9 cellular contexts compared by ENCODE assay signal in genomic region chr1:9630331-9631081, GRCh38. TPM values are rescaled to one million over a fixed set of nuclear protein-coding genes. Genes with fewer than 3 reads are reported as not detected.
DNase-seq lines count a peak whose midpoint lies in the region; ATAC-seq and TF ChIP-seq lines count a peak whose summit lies in the region.
"Had no signal": no experiment of that assay in that cellular context is flagged by ENCODE, and none has a peak within 500 bp of the region (broad histone marks: within the 10 kb centered on the region; RNA-seq: fewer than 3 reads in every experiment).

No MANE protein-coding gene starts in this region.

- H3K4me2 ChIP-seq in OCI-LY3 (ENCODE audit: low read length), result peak overlapping the region; percentile 100

- H4K20me1 ChIP-seq in OCI-LY3 (ENCODE audit: insufficient read depth, low read length), result no peaks in the 10 kb centered on the region

- ATAC-seq in activated naive CD8-positive, alpha-beta T cell treated with anti-CD3 and anti-CD28 coated beads, Interleukin-2, amount 10 ng/mL, durations not matched to agents 7 days and 5 days (ENCODE audit: low read depth), result no peak
- ATAC-seq in esophagus mucosa, result no peak

- H3K27ac ChIP-seq in OCI-LY3 (ENCODE audit: low read length), result peak overlapping the region; percentile 95
- H3K27ac ChIP-seq in skin epidermis, result peak overlapping the region in 15 of 21 experiments; percentile 24 to 94 (median 75)

- H3K36me3 Mint-ChIP-seq in activated naive CD8-positive, alpha-beta T cell treated with anti-CD3 and anti-CD28 coated beads, Interleukin-2, amount 10 ng/mL, durations not matched to agents 7 days and 5 days, result peaks cover 49% of the 10 kb centered on the region

- no peaks in the 10 kb centered on the region for H3K9me3 Mint-ChIP-seq in activated naive CD8-positive, alpha-beta T cell treated with anti-CD3 and anti-CD28 coated beads, Interleukin-2, amount 10 ng/mL, durations not matched to agents 7 days and 5 days

- H3K4me3 Mint-ChIP-seq in activated naive CD8-positive, alpha-beta T cell treated with anti-CD3 and anti-CD28 coated beads, Interleukin-2, amount 10 ng/mL, durations not matched to agents 7 days and 5 days, result peak overlapping the region; percentile 92

- H3K4me3 ChIP-seq in OCI-LY3 (ENCODE audit: low read length) (peak overlapping the region; percentile 93), skin epidermis (peak overlapping the region in 5 of 7 experiments; percentile 3 to 25 (median 20)), lower leg skin (ENCODE audit: low read depth, poor library complexity, severe bottlenecking) (no peak overlapping the region)
- H3K4me3 ChIP-seq: adrenal gland had no signal

- TF ChIP-seq CTCF in OCI-LY3 (IDR thresholded peaks at IDR 0.05; ENCODE audit: low read depth, low read length) (no peak), lower leg skin (IDR thresholded peaks at IDR 0.05) (no peak)

- peaks cover 27% of the 10 kb centered on the region for H3K79me2 ChIP-seq in OCI-LY3 (ENCODE audit: low read length)

- H2AFZ ChIP-seq in OCI-LY3 (ENCODE audit: low read depth, low read length), result no peak overlapping the region

- DNase-seq in SKM-1 (lab: John Stamatoyannopoulos, UW; ENCODE audit: unreplicated experiment) (peak; percentile 24), SKM-1 treated with dmso at 0.1 percent for 144 hours (lab: John Stamatoyannopoulos, UW; ENCODE audit: unreplicated experiment) (no peak), lower leg skin (ENCODE audit: low spot score in 2 of 2) (no peak), NCI-H1417 treated with DMSO at 0.1 percent for 48 hours (lab: John Stamatoyannopoulos, UW) (no peak)
- DNase-seq in activated naive CD8-positive, alpha-beta T cell treated with anti-CD3 and anti-CD28 coated beads, Interleukin-2, amount 10 ng/mL, durations not matched to agents 7 days and 5 days, result peak; percentile 51

- peaks cover 48% of the 10 kb centered on the region for H3K4me1 ChIP-seq in OCI-LY3 (ENCODE audit: low read length)
- H3K4me1 ChIP-seq: adrenal gland had no signal

- POLR2A ChIA-PET in activated naive CD8-positive, alpha-beta T cell treated with anti-CD3 and anti-CD28 coated beads, Interleukin-2, amount 10 ng/mL, durations not matched to agents 7 days and 5 days (lab: Charles Lee), result interaction anchor here (0.6 to 22.8 kb wide), 10 partner anchors 11 to 100 kb away, joined by 3 to 623 read pairs (median 6); partner anchors contain the start of gene PIK3CD

- H3K4me1 Mint-ChIP-seq in activated naive CD8-positive, alpha-beta T cell treated with anti-CD3 and anti-CD28 coated beads, Interleukin-2, amount 10 ng/mL, durations not matched to agents 7 days and 5 days, result peaks cover 55% of the 10 kb centered on the region

- no peaks in the 10 kb centered on the region for H3K9me3 ChIP-seq in OCI-LY3 (ENCODE audit: insufficient read depth, low read length)
- H3K9me3 ChIP-seq: adrenal gland had no signal

- H3K36me3 ChIP-seq in OCI-LY3 (replicated peaks; ENCODE audit: low read depth, low read length), result peaks cover 35% of the 10 kb centered on the region
- H3K36me3 ChIP-seq: adrenal gland had no signal

- WGBS in lower leg skin, 2 donors, result 72 to 82% methylated on average over 8 of the region's 8 CpGs

- no peak for TF ChIP-seq POLR2A in lower leg skin (IDR thresholded peaks at IDR 0.05)

- no peaks in the 10 kb centered on the region for H3K27me3 Mint-ChIP-seq in activated naive CD8-positive, alpha-beta T cell treated with anti-CD3 and anti-CD28 coated beads, Interleukin-2, amount 10 ng/mL, durations not matched to agents 7 days and 5 days

- intact Hi-C loops in lower leg skin (cut with DNase I; ENCODE audit: low total_unique reads), result no loop called here

- peak overlapping the region; percentile 99 for H3K9ac ChIP-seq in OCI-LY3 (ENCODE audit: low read length)

- peak overlapping the region; percentile 97 for H3K27ac Mint-ChIP-seq in activated naive CD8-positive, alpha-beta T cell treated with anti-CD3 and anti-CD28 coated beads, Interleukin-2, amount 10 ng/mL, durations not matched to agents 7 days and 5 days

- H3K27me3 ChIP-seq in OCI-LY3 (ENCODE audit: low read depth, low read length), result no peaks in the 10 kb centered on the region
- H3K27me3 ChIP-seq: adrenal gland had no signal

RNA-seq across cellular contexts. Expression of gene PIK3CD, which starts 21.0 kb away (rescaled TPM):
- 100 to 1,000 TPM; 250 TPM for total RNA-seq in activated naive CD8-positive, alpha-beta T cell treated with anti-CD3 and anti-CD28 coated beads, Interleukin-2, amount 10 ng/mL, durations not matched to agents 7 days and 5 days
- total RNA-seq in lower leg skin, result 1 to 10 TPM; 4.2 to 5.4 (median 5.0) TPM
- 6.2 TPM for total RNA-seq in esophagus mucosa

RNA-seq across cellular contexts. Expression of gene TMEM201, which starts 41.8 kb away (rescaled TPM):
- 10 to 100 TPM; 16.1 TPM for total RNA-seq in activated naive CD8-positive, alpha-beta T cell treated with anti-CD3 and anti-CD28 coated beads, Interleukin-2, amount 10 ng/mL, durations not matched to agents 7 days and 5 days
- total RNA-seq in lower leg skin (10 to 100 TPM in 1 of 4 donors, 1 to 10 TPM in 3; 7.0 to 12.4 (median 9.7) TPM), esophagus mucosa (7.7 TPM)

Comparison
In these comparisons a context has a peak if more than half of its experiments do, and no peak if none do; other contexts are left out.
1. DNase-seq: peak in SKM-1 (single experiment) and activated naive CD8-positive, alpha-beta T cell treated with anti-CD3 and anti-CD28 coated beads, Interleukin-2, amount 10 ng/mL, durations not matched to agents 7 days and 5 days (single experiment); none in SKM-1 treated with dmso at 0.1 percent for 144 hours (single experiment), lower leg skin (0 of 2) and NCI-H1417 treated with DMSO at 0.1 percent for 48 hours (single experiment).
2. RNA of gene PIK3CD, which starts 21.0 kb away (total RNA-seq): 250 TPM in activated naive CD8-positive, alpha-beta T cell treated with anti-CD3 and anti-CD28 coated beads, Interleukin-2, amount 10 ng/mL, durations not matched to agents 7 days and 5 days; 6.2 TPM in esophagus mucosa (single experiment) and 4.2 to 5.4 TPM in lower leg skin; every median in the first group is over 10 times any median in the second.